15 cellular contexts compared by ENCODE assay signal in the genomic region with DNA sequence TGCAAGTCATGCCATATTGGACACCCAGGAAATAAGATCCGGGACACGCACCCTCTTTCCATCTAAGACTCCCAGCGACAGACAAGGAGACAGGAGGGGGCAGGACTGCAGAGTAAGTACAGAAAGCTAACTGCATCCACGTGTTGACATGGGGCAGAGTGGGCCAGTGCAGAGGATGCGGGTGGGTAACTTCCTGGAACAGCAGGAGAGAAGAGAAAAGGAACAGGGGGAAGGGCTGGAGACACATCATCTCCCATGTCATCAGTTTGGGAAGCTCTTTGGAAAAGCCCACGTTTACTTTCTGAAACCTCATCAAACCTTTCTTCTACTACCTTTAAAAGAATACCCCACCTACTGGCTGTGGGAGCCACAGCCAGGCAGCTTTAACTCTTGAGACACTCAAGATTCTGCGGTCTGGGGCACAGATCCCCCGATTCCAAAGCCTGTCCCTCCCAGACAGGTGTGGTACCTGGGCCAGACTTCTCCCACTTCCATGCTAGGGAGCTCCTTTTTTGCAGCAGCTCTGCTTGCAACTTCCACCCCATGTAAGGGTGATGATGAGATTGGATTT.
"Had no signal": no experiment of that assay in that cellular context is flagged by ENCODE, and none has a peak within 500 bp of the region (broad histone marks: within the 10 kb centered on the region; RNA-seq: fewer than 3 reads in every experiment).

No MANE protein-coding gene starts in this region.

- H3K27me3 ChIP-seq: ovary, upper lobe of left lung had no signal

- H3K4me3 ChIP-seq: ovary, suprapubic skin, upper lobe of left lung had no signal

- ATAC-seq: stimulated activated naive CD8-positive, alpha-beta T cell treated with anti-CD3 and anti-CD28 coated beads, Interleukin-15, Interleukin-2, amounts not matched to agents 100 U/mL and 50 U/mL, for 24 hours had no signal

- FAIRE-seq: bronchial epithelial cell, kidney had no signal

- H3K4me3 Mint-ChIP-seq: activated naive CD8-positive, alpha-beta T cell; nephron progenitor cell had no signal

- H3K27ac Mint-ChIP-seq: activated naive CD8-positive, alpha-beta T cell; nephron progenitor cell had no signal

- DNase-seq: activated CD4-positive, alpha-beta T cell treated with anti-CD3 and anti-CD28 coated beads, Interleukin-2, amount 50 U/mL, for 1 hour; activated effector memory CD4-positive, alpha-beta T cell treated with Interleukin-2 at 50 U/mL for 16 hours; activated T-cell treated with anti-CD3 and anti-CD28 coated beads, Interleukin-2, amount 50 U/mL, for 1 hour; anterior cingulate cortex; foreskin melanocyte; kidney; nephron progenitor cell; ovary; stimulated activated CD4-positive, alpha-beta T cell treated with anti-CD3 and anti-CD28 coated beads, Interleukin-4, amount 100 ng/mL, for 1 hour; stimulated activated CD8-positive, alpha-beta memory T cell treated with anti-CD3 and anti-CD28 coated beads, Interleukin-4, amount 100 ng/mL, for 48 hours; stimulated activated naive CD8-positive, alpha-beta T cell treated with anti-CD3 and anti-CD28 coated beads, Interleukin-15, Interleukin-2, amounts not matched to agents 100 U/mL and 50 U/mL, for 24 hours; upper lobe of left lung had no signal

- H3K4me1 ChIP-seq: suprapubic skin, upper lobe of left lung had no signal

- H3K27ac ChIP-seq: ovary, suprapubic skin, upper lobe of left lung had no signal

- H3K9me3 ChIP-seq: ovary, suprapubic skin had no signal

- H3K36me3 ChIP-seq: ovary, suprapubic skin, upper lobe of left lung had no signal
